ENCODE assay signal across 1 cellular context in the genomic region with DNA sequence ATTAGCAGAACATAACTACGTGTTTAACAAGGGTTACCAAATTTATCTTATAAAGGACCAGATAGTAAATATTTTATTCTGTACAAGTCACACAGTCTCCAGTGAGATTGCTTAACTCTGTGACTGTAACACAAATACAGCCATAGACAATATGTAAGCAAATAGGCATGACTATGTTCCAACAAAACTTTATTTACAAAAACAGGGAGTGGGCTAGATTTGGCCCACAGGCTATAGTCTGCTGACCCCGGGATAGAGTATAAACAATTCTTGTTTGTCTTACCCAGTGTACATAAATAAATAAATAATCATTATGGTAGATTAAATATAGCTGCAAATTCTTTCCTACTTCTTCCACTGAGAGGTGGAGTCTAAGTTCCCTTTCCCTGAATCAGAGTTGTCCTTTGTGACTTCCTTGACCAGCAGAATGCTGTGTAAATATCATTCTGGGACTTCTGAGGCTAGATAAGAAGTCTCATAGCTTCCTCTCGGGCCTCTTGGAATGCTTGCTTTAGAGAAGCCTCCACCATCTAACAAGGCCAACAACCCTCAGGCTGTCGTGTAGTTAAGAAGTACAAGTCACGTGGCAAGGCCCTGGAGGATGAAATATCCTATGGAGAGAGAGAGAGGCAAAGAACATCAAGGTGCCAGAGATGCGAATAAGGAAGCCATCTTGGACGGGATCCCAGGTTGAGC.
TF ChIP-seq lines count a peak whose summit lies in the region.

No MANE protein-coding gene starts in this region.

TF ChIP-seq in K562, 482 proteins besides CTCF, POLR2A, EP300 and RAD21 (continued from another document and continues in another):
- TF ChIP-seq, protein P1, sequence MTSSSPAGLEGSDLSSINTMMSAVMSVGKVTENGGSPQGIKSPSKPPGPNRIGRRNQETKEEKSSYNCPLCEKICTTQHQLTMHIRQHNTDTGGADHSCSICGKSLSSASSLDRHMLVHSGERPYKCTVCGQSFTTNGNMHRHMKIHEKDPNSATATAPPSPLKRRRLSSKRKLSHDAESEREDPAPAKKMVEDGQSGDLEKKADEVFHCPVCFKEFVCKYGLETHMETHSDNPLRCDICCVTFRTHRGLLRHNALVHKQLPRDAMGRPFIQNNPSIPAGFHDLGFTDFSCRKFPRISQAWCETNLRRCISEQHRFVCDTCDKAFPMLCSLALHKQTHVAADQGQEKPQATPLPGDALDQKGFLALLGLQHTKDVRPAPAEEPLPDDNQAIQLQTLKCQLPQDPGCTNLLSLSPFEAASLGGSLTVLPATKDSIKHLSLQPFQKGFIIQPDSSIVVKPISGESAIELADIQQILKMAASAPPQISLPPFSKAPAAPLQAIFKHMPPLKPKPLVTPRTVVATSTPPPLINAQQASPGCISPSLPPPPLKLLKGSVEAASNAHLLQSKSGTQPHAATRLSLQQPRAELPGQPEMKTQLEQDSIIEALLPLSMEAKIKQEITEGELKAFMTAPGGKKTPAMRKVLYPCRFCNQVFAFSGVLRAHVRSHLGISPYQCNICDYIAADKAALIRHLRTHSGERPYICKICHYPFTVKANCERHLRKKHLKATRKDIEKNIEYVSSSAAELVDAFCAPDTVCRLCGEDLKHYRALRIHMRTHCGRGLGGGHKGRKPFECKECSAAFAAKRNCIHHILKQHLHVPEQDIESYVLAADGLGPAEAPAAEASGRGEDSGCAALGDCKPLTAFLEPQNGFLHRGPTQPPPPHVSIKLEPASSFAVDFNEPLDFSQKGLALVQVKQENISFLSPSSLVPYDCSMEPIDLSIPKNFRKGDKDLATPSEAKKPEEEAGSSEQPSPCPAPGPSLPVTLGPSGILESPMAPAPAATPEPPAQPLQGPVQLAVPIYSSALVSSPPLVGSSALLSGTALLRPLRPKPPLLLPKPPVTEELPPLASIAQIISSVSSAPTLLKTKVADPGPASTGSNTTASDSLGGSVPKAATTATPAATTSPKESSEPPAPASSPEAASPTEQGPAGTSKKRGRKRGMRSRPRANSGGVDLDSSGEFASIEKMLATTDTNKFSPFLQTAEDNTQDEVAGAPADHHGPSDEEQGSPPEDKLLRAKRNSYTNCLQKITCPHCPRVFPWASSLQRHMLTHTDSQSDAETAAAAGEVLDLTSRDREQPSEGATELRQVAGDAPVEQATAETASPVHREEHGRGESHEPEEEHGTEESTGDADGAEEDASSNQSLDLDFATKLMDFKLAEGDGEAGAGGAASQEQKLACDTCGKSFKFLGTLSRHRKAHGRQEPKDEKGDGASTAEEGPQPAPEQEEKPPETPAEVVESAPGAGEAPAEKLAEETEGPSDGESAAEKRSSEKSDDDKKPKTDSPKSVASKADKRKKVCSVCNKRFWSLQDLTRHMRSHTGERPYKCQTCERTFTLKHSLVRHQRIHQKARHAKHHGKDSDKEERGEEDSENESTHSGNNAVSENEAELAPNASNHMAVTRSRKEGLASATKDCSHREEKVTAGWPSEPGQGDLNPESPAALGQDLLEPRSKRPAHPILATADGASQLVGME (CRISPR knock-in tag; IDR thresholded peaks at IDR 0.05): no peak
- TF ChIP-seq BRCA1 (IDR thresholded peaks at IDR 0.05) (no peak), BRCA1 (CRISPR knock-in tag; IDR thresholded peaks at IDR 0.05) (no peak), ZNF124 (CRISPR knock-in tag; IDR thresholded peaks at IDR 0.05) (no peak), TARDBP (IDR thresholded peaks at IDR 0.05) (no peak), BRD9 (IDR thresholded peaks at IDR 0.05; ENCODE audit: low read depth, partially characterized antibody) (no peak), PHF21A (IDR thresholded peaks at IDR 0.05; ENCODE audit: borderline replicate concordance, low read depth) (no peak), ZFP36 (IDR thresholded peaks at IDR 0.05; ENCODE audit: low read depth, low read length, partially characterized antibody) (peak; percentile 71), RNF2 (IDR thresholded peaks at IDR 0.05) (no peak), PRPF4 (IDR thresholded peaks at IDR 0.05; ENCODE audit: insufficient read depth, low read depth, low read length, poor library complexity, severe bottlenecking) (no peak), RFX7 (CRISPR knock-in tag; IDR thresholded peaks at IDR 0.05) (no peak), FOXJ2 (tag; IDR thresholded peaks at IDR 0.05) (no peak), RAD51 (IDR thresholded peaks at IDR 0.05; ENCODE audit: borderline replicate concordance, low read depth) (peak; percentile 57; the same call in 1 of the 2 replicates), ATF7 (IDR thresholded peaks at IDR 0.05) (no peak), HDAC2 (IDR thresholded peaks at IDR 0.05) (no peak), FOXA3 (CRISPR knock-in tag; conservative IDR thresholded peaks at IDR 0.05 in 1 of 2, IDR thresholded peaks at IDR 0.05 in 1 of 2) (peak in 1 of 2 experiments; percentile 73; a peak in 2 of 4 replicates), POLR2H (tag; IDR thresholded peaks at IDR 0.05; ENCODE audit: low read depth) (no peak), BCOR (IDR thresholded peaks at IDR 0.05) (no peak), HEY1 (CRISPR knock-in tag; IDR thresholded peaks at IDR 0.05; ENCODE audit: borderline replicate concordance) (no peak), TEAD2 (tag; IDR thresholded peaks at IDR 0.05) (no peak), SP1 (CRISPR knock-in tag; IDR thresholded peaks at IDR 0.05) (no peak), TBL1XR1 (IDR thresholded peaks at IDR 0.05; ENCODE audit: low read length in 2 of 2) (peak in 1 of 2 experiments; percentile 12; a peak in 1 of 4 replicates), L3MBTL2 (IDR thresholded peaks at IDR 0.05) (0 out of 2 replicates have a peak, but pooled peaks have one; percentile 19), ZNF282 (CRISPR knock-in tag; IDR thresholded peaks at IDR 0.05) (no peak), SMARCA4 (IDR thresholded peaks at IDR 0.05) (no peak), MCM5 (IDR thresholded peaks at IDR 0.05; ENCODE audit: low read depth) (no peak), ETV5 (CRISPR knock-in tag; IDR thresholded peaks at IDR 0.05; ENCODE audit: low read depth) (no peak), RBM34 (IDR thresholded peaks at IDR 0.05; ENCODE audit: borderline replicate concordance, insufficient read depth, low read length) (no peak)
- TF ChIP-seq, protein P2, sequence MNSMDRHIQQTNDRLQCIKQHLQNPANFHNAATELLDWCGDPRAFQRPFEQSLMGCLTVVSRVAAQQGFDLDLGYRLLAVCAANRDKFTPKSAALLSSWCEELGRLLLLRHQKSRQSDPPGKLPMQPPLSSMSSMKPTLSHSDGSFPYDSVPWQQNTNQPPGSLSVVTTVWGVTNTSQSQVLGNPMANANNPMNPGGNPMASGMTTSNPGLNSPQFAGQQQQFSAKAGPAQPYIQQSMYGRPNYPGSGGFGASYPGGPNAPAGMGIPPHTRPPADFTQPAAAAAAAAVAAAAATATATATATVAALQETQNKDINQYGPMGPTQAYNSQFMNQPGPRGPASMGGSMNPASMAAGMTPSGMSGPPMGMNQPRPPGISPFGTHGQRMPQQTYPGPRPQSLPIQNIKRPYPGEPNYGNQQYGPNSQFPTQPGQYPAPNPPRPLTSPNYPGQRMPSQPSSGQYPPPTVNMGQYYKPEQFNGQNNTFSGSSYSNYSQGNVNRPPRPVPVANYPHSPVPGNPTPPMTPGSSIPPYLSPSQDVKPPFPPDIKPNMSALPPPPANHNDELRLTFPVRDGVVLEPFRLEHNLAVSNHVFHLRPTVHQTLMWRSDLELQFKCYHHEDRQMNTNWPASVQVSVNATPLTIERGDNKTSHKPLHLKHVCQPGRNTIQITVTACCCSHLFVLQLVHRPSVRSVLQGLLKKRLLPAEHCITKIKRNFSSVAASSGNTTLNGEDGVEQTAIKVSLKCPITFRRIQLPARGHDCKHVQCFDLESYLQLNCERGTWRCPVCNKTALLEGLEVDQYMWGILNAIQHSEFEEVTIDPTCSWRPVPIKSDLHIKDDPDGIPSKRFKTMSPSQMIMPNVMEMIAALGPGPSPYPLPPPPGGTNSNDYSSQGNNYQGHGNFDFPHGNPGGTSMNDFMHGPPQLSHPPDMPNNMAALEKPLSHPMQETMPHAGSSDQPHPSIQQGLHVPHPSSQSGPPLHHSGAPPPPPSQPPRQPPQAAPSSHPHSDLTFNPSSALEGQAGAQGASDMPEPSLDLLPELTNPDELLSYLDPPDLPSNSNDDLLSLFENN (IDR thresholded peaks at IDR 0.05; ENCODE audit: low read depth in 2 of 2, low read length in 2 of 2): no peak
- TF ChIP-seq, protein P3, sequence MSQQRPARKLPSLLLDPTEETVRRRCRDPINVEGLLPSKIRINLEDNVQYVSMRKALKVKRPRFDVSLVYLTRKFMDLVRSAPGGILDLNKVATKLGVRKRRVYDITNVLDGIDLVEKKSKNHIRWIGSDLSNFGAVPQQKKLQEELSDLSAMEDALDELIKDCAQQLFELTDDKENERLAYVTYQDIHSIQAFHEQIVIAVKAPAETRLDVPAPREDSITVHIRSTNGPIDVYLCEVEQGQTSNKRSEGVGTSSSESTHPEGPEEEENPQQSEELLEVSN (IDR thresholded peaks at IDR 0.05; ENCODE audit: borderline replicate concordance in 1 of 2, extremely low read depth in 1 of 2, insufficient read depth in 1 of 2, insufficient read length in 1 of 2, low read depth in 1 of 2, low read length in 1 of 2, poor library complexity in 1 of 2, severe bottlenecking in 1 of 2): peak in 1 of 2 experiments; percentile 26
- TF ChIP-seq, protein P4, sequence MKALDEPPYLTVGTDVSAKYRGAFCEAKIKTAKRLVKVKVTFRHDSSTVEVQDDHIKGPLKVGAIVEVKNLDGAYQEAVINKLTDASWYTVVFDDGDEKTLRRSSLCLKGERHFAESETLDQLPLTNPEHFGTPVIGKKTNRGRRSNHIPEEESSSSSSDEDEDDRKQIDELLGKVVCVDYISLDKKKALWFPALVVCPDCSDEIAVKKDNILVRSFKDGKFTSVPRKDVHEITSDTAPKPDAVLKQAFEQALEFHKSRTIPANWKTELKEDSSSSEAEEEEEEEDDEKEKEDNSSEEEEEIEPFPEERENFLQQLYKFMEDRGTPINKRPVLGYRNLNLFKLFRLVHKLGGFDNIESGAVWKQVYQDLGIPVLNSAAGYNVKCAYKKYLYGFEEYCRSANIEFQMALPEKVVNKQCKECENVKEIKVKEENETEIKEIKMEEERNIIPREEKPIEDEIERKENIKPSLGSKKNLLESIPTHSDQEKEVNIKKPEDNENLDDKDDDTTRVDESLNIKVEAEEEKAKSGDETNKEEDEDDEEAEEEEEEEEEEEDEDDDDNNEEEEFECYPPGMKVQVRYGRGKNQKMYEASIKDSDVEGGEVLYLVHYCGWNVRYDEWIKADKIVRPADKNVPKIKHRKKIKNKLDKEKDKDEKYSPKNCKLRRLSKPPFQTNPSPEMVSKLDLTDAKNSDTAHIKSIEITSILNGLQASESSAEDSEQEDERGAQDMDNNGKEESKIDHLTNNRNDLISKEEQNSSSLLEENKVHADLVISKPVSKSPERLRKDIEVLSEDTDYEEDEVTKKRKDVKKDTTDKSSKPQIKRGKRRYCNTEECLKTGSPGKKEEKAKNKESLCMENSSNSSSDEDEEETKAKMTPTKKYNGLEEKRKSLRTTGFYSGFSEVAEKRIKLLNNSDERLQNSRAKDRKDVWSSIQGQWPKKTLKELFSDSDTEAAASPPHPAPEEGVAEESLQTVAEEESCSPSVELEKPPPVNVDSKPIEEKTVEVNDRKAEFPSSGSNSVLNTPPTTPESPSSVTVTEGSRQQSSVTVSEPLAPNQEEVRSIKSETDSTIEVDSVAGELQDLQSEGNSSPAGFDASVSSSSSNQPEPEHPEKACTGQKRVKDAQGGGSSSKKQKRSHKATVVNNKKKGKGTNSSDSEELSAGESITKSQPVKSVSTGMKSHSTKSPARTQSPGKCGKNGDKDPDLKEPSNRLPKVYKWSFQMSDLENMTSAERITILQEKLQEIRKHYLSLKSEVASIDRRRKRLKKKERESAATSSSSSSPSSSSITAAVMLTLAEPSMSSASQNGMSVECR (CRISPR knock-in tag; IDR thresholded peaks at IDR 0.05): no peak
- TF ChIP-seq, protein P5, sequence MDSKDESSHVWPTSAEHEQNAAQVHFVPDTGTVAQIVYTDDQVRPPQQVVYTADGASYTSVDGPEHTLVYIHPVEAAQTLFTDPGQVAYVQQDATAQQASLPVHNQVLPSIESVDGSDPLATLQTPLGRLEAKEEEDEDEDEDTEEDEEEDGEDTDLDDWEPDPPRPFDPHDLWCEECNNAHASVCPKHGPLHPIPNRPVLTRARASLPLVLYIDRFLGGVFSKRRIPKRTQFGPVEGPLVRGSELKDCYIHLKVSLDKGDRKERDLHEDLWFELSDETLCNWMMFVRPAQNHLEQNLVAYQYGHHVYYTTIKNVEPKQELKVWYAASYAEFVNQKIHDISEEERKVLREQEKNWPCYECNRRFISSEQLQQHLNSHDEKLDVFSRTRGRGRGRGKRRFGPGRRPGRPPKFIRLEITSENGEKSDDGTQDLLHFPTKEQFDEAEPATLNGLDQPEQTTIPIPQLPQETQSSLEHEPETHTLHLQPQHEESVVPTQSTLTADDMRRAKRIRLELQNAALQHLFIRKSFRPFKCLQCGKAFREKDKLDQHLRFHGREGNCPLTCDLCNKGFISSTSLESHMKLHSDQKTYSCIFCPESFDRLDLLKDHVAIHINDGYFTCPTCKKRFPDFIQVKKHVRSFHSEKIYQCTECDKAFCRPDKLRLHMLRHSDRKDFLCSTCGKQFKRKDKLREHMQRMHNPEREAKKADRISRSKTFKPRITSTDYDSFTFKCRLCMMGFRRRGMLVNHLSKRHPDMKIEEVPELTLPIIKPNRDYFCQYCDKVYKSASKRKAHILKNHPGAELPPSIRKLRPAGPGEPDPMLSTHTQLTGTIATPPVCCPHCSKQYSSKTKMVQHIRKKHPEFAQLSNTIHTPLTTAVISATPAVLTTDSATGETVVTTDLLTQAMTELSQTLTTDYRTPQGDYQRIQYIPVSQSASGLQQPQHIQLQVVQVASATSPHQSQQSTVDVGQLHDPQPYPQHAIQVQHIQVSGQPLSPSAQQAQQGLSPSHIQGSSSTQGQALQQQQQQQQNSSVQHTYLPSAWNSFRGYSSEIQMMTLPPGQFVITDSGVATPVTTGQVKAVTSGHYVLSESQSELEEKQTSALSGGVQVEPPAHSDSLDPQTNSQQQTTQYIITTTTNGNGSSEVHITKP (IDR thresholded peaks at IDR 0.05; ENCODE audit: partially characterized antibody): no peak
- TF ChIP-seq, protein P6, sequence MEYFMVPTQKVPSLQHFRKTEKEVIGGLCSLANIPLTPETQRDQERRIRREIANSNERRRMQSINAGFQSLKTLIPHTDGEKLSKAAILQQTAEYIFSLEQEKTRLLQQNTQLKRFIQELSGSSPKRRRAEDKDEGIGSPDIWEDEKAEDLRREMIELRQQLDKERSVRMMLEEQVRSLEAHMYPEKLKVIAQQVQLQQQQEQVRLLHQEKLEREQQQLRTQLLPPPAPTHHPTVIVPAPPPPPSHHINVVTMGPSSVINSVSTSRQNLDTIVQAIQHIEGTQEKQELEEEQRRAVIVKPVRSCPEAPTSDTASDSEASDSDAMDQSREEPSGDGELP (CRISPR knock-in tag; IDR thresholded peaks at IDR 0.05; ENCODE audit: borderline replicate concordance): no peak
- TF ChIP-seq, protein P7, sequence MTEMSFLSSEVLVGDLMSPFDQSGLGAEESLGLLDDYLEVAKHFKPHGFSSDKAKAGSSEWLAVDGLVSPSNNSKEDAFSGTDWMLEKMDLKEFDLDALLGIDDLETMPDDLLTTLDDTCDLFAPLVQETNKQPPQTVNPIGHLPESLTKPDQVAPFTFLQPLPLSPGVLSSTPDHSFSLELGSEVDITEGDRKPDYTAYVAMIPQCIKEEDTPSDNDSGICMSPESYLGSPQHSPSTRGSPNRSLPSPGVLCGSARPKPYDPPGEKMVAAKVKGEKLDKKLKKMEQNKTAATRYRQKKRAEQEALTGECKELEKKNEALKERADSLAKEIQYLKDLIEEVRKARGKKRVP (CRISPR knock-in tag; IDR thresholded peaks at IDR 0.05): no peak
